In genomic region chrX:13470680-13470967, GRCh38 we compare ENCODE assay signal across 14 cellular contexts.
DNase-seq lines count a peak whose midpoint lies in the region; TF ChIP-seq lines count a peak whose summit lies in the region.
"Had no signal": no experiment of that assay in that cellular context is flagged by ENCODE, and none has a peak within 500 bp of the region (broad histone marks: within the 10 kb centered on the region; RNA-seq: fewer than 3 reads in every experiment).

No MANE protein-coding gene starts in this region.

- H3K4me3 Mint-ChIP-seq in MCF 10A (ENCODE audit: unreplicated experiment): no peak overlapping the region
- peak overlapping the region; percentile 64 for H3K4me3 Mint-ChIP-seq in glutamatergic neuron (ENCODE audit: unreplicated experiment)
- H3K4me3 Mint-ChIP-seq: H9 had no signal

- H3K9me3 Mint-ChIP-seq in MCF 10A (ENCODE audit: unreplicated experiment) (no peaks in the 10 kb centered on the region), glutamatergic neuron (ENCODE audit: unreplicated experiment) (peaks cover 9% of the 10 kb centered on the region)

- H3K27ac Mint-ChIP-seq in MCF 10A (ENCODE audit: low read depth, unreplicated experiment): peak overlapping the region; percentile 28
- peak overlapping the region; percentile 97 for H3K27ac Mint-ChIP-seq in glutamatergic neuron (ENCODE audit: unreplicated experiment)
- H3K27ac Mint-ChIP-seq: H9 had no signal

- no peaks in the 10 kb centered on the region for H3K36me3 ChIP-seq in breast epithelium
- H3K36me3 ChIP-seq in WERI-Rb-1: no peaks in the 10 kb centered on the region
- no peaks in the 10 kb centered on the region for H3K36me3 ChIP-seq in Peyer's patch
- H3K36me3 ChIP-seq: BLaER1 had no signal

- H3K27me3 Mint-ChIP-seq in MCF 10A (ENCODE audit: insufficient read depth, unreplicated experiment) (peaks cover 54% of the 10 kb centered on the region), glutamatergic neuron (ENCODE audit: unreplicated experiment) (peaks cover 2% of the 10 kb centered on the region)

- no peak overlapping the region for H3K4me3 ChIP-seq in breast epithelium
- no peak overlapping the region for H3K4me3 ChIP-seq in WERI-Rb-1 (ENCODE audit: low read depth, low read length)
- no peak overlapping the region for H3K4me3 ChIP-seq in Peyer's patch
- H3K4me3 ChIP-seq: BLaER1 had no signal

- TF ChIP-seq CTCF in MCF 10A (IDR thresholded peaks at IDR 0.05; ENCODE audit: unreplicated experiment) (no peak), breast epithelium (IDR thresholded peaks at IDR 0.05) (no peak), WERI-Rb-1 (IDR thresholded peaks at IDR 0.05; ENCODE audit: low read depth, low read length) (no peak), glutamatergic neuron (IDR thresholded peaks at IDR 0.05; ENCODE audit: partially characterized antibody, unreplicated experiment) (no peak), Peyer's patch (IDR thresholded peaks at IDR 0.05) (no peak)

- no peaks in the 10 kb centered on the region for H3K36me3 Mint-ChIP-seq in MCF 10A (ENCODE audit: insufficient read depth, unreplicated experiment)
- H3K36me3 Mint-ChIP-seq in glutamatergic neuron (ENCODE audit: unreplicated experiment): no peaks in the 10 kb centered on the region

- H3K4me1 ChIP-seq in breast epithelium: no peaks in the 10 kb centered on the region
- no peaks in the 10 kb centered on the region for H3K4me1 ChIP-seq in Peyer's patch

- CTCF ChIA-PET in MCF 10A (lab: Yijun Ruan, JAX): interaction anchor here (0.6 to 1.2 kb wide), 2 partner anchors 18 to 450 kb away, joined by 3 to 4 read pairs; no protein-coding TSS in a partner anchor

- no TSS peak for BruUV-seq in MCF 10A (replicated peaks; lab: Mats Ljungman, UMichigan)

- POLR2A ChIA-PET in MCF 10A (lab: Yijun Ruan, JAX): no interaction called here

- H3K27ac ChIP-seq in breast epithelium: no peak overlapping the region
- peak overlapping the region; percentile 74 for H3K27ac ChIP-seq in WERI-Rb-1
- no peak overlapping the region for H3K27ac ChIP-seq in Peyer's patch

- H3K9me3 ChIP-seq in breast epithelium (no peaks in the 10 kb centered on the region), WERI-Rb-1 (ENCODE audit: severe bottlenecking) (no peaks in the 10 kb centered on the region), Peyer's patch (no peaks in the 10 kb centered on the region)
- H3K9me3 ChIP-seq: BLaER1 had no signal

- DNase-seq in MCF 10A (ENCODE audit: unreplicated experiment) (no peak), breast epithelium (ENCODE audit: low spot score in 2 of 2) (no peak), WERI-Rb-1 (no peak), glutamatergic neuron (no peak), 8988T (no peak), DMS114 treated with DMSO at 0.1 percent for 48 hours (lab: John Stamatoyannopoulos, UW; ENCODE audit: unreplicated experiment) (no peak), Peyer's patch (no peak), ecto neural progenitor cell (ENCODE audit: low spot score) (no peak)
- DNase-seq: DMS53, NCI-H2029 treated with DMSO at 0.1 percent for 48 hours, NCI-H2227 treated with DMSO at 0.1 percent for 48 hours, NCI-H526 treated with DMSO at 0.1 percent for 48 hours had no signal

- peaks cover 9% of the 10 kb centered on the region for H3K4me1 Mint-ChIP-seq in MCF 10A (ENCODE audit: insufficient read depth, unreplicated experiment)
- H3K4me1 Mint-ChIP-seq in glutamatergic neuron (ENCODE audit: low read depth, unreplicated experiment): peaks cover 31% of the 10 kb centered on the region

- intact Hi-C loops in MCF 10A (cut with micrococcal nuclease): no loop called here
- intact Hi-C loops in breast epithelium (cut with DNase I; ENCODE audit: low total_unique reads): no loop called here

- TF ChIP-seq POLR2A in breast epithelium (IDR thresholded peaks at IDR 0.05): no peak
- TF ChIP-seq POLR2A in Peyer's patch (IDR thresholded peaks at IDR 0.05): no peak

- H3K27me3 ChIP-seq in breast epithelium: peaks cover 0 to 50% of the 10 kb centered on the region in 2 donors
- no peaks in the 10 kb centered on the region for H3K27me3 ChIP-seq in WERI-Rb-1 (ENCODE audit: insufficient read depth, low read depth, severe bottlenecking)
- no peaks in the 10 kb centered on the region for H3K27me3 ChIP-seq in Peyer's patch
